ENCODE assay signal across 35 cellular contexts in genomic region chr1:22621761-22622160, GRCh38. TPM values are rescaled to one million over a fixed set of nuclear protein-coding genes. Genes with fewer than 3 reads are reported as not detected.
"Had no signal": no experiment of that assay in that cellular context is flagged by ENCODE, and none has a peak within 500 bp of the region (broad histone marks: within the 10 kb centered on the region; RNA-seq: fewer than 3 reads in every experiment).

No MANE protein-coding gene starts in this region.

- H3K4me2 ChIP-seq: KMS-11, PC-9 had no signal

- H3K9me3 ChIP-seq: SJCRH30 had no signal

- H3K9ac ChIP-seq: KMS-11 had no signal

- H3K36me3 ChIP-seq: SJCRH30 had no signal

- DNase-seq: Karpas-422, KBM-7, MM.1S, MV-4-11, NCI-H1092, NCI-H1105, NCI-H1417 treated with DMSO at 0.1 percent for 48 hours, NCI-H1436 treated with DMSO at 0.1 percent for 48 hours, NCI-H1694 treated with DMSO at 0.1 percent for 48 hours, NCI-H187 treated with DMSO at 0.1 percent for 48 hours, NCI-H2029, NCI-H2081, NCI-H2171 treated with DMSO at 0.1 percent for 48 hours, NCI-H2227 treated with DMSO at 0.1 percent for 48 hours, NCI-H345, NCI-H446, NCI-H510A treated with DMSO at 0.1 percent for 48 hours, NCI-H524 treated with DMSO at 0.1 percent for 48 hours, NCI-H526 treated with DMSO at 0.1 percent for 48 hours, NCI-H774, PC-9, SHP77, SIG-M5, SJCRH30 had no signal

- H3K27ac ChIP-seq: KMS-11, PC-9, RWPE1, SJCRH30, SK-N-MC had no signal

- H2AFZ ChIP-seq: PC-9 had no signal

- ATAC-seq: Panc1, Right ventricle myocardium inferior had no signal

- H3K4me3 ChIP-seq: PC-9, SJCRH30, SK-N-MC had no signal

- H3K4me1 ChIP-seq: SJCRH30 had no signal

RNA-seq across cellular contexts. Expression of gene C1QA, which starts 14.7 kb away (rescaled TPM):
- total RNA-seq: LHCN-M2, MCF 10A, NCI-H460, OCI-LY7, PC-9, RPMI7951, SK-MEL-5 had no signal

RNA-seq across cellular contexts. Expression of gene C1QC, which starts 21.7 kb away (rescaled TPM):
- total RNA-seq: LHCN-M2, MCF 10A, NCI-H460, OCI-LY7, PC-9, RPMI7951, SJCRH30, SK-MEL-5 had no signal

RNA-seq across cellular contexts. Expression of gene C1QB, which starts 31.3 kb away (rescaled TPM):
- total RNA-seq: LHCN-M2, MCF 10A, NCI-H460, OCI-LY7, PC-9, RPMI7951, SJCRH30, SK-MEL-5 had no signal

RNA-seq across cellular contexts. Expression of gene EPHA8, which starts 58.5 kb away (rescaled TPM):
- total RNA-seq: LHCN-M2, MCF 10A, OCI-LY7, PC-9, Right ventricle myocardium inferior, RPMI7951, SK-MEL-5 had no signal
